Comparison of ENCODE assay signal across 10 cellular contexts in genomic region chr10:101224910-101225823, GRCh38. TPM values are rescaled to one million over a fixed set of nuclear protein-coding genes. Genes with fewer than 3 reads are reported as not detected.
A peak's percentile ranks its signal among the peaks of the same experiment; 100 is the strongest.
DNase-seq lines count a peak whose midpoint lies in the region; ATAC-seq and TF ChIP-seq lines count a peak whose summit lies in the region.
"Had no signal": no experiment of that assay in that cellular context is flagged by ENCODE, and none has a peak within 500 bp of the region (broad histone marks: within the 10 kb centered on the region; RNA-seq: fewer than 3 reads in every experiment).

No MANE protein-coding gene starts in this region.

- no peak overlapping the region for H2AFZ ChIP-seq in smooth muscle cell (ENCODE audit: low read depth)

- H3K9ac ChIP-seq in smooth muscle cell (ENCODE audit: low read depth) = no peak overlapping the region

- peaks cover 10% of the 10 kb centered on the region for H4K20me1 ChIP-seq in smooth muscle cell (ENCODE audit: low read depth)

- no peak overlapping the region for H3K27ac ChIP-seq in Peyer's patch
- H3K27ac ChIP-seq in esophagus squamous epithelium = no peak overlapping the region
- no peak overlapping the region for H3K27ac ChIP-seq in smooth muscle cell (ENCODE audit: low read depth)
- no peak overlapping the region for H3K27ac ChIP-seq in testis

- H3K79me2 ChIP-seq in smooth muscle cell (ENCODE audit: low read depth) = no peaks in the 10 kb centered on the region

- H3K4me2 ChIP-seq in smooth muscle cell = peak overlapping the region; percentile 69

- DNase-seq in T-helper 1 cell = no peak
- no peak for DNase-seq in Peyer's patch
- no peak for DNase-seq in esophagus squamous epithelium (lab: John Stamatoyannopoulos, UW)
- DNase-seq in smooth muscle cell (lab: John Stamatoyannopoulos, UW; ENCODE audit: unreplicated experiment) = no peak
- DNase-seq in SHP77 (lab: John Stamatoyannopoulos, UW) = no peak
- no peak for DNase-seq in testis
- DNase-seq: activated CD8-positive, alpha-beta memory T cell treated with anti-CD3 and anti-CD28 coated beads, Interleukin-2, amount 50 U/mL, for 48 hours had no signal

- peak overlapping the region; percentile 93 for H3K27ac Mint-ChIP-seq in T-helper 1 cell treated with Interleukin-12 subunit alpha and Interleukin-12 subunit beta and Interleukin-4 antibody, amounts not matched to agents 30 μg/mL and 1 μg/mL, for 36 hours

- TF ChIP-seq POLR2A in Peyer's patch (IDR thresholded peaks at IDR 0.05) = no peak
- TF ChIP-seq POLR2A in esophagus squamous epithelium (IDR thresholded peaks at IDR 0.05) = no peak
- no peak for TF ChIP-seq POLR2A in testis (IDR thresholded peaks at IDR 0.05)

- H3K27me3 ChIP-seq in Peyer's patch (peaks cover 0 to 90% of the 10 kb centered on the region in 2 donors), esophagus squamous epithelium (peaks cover 56 to 100% (median 74%) of the 10 kb centered on the region in 4 donors), smooth muscle cell (ENCODE audit: low read depth) (peaks cover 100% of the 10 kb centered on the region), testis (peaks cover 10% of the 10 kb centered on the region)

- no peak for ATAC-seq in GM21723 (IDR thresholded peaks at IDR 0.05; ENCODE audit: unreplicated experiment)

- peaks cover 0 to 76% (median 28%) of the 10 kb centered on the region in 4 donors for H3K4me1 ChIP-seq in Peyer's patch
- H3K4me1 ChIP-seq in esophagus squamous epithelium = peaks cover 64 to 94% (median 65%) of the 10 kb centered on the region in 3 donors
- peaks cover 16% of the 10 kb centered on the region for H3K4me1 ChIP-seq in smooth muscle cell (ENCODE audit: low read depth)
- peaks cover 20% of the 10 kb centered on the region for H3K4me1 ChIP-seq in testis

- 4 to 9% methylated on average over 27 to 37 of the region's 53 CpGs for WGBS in esophagus squamous epithelium, 2 donors
- 2% methylated on average over 53 of the region's 53 CpGs for WGBS in smooth muscle cell (ENCODE audit: low lambda C conversion rate)
- WGBS in testis, 2 donors = 7 to 11% methylated on average over 39 to 53 of the region's 53 CpGs

- no peaks in the 10 kb centered on the region for H3F3A ChIP-seq in smooth muscle cell (ENCODE audit: low read depth)

- H3K27me3 Mint-ChIP-seq in T-helper 1 cell treated with Interleukin-12 subunit alpha and Interleukin-12 subunit beta and Interleukin-4 antibody, amounts not matched to agents 30 μg/mL and 1 μg/mL, for 36 hours (ENCODE audit: low read depth) = peaks cover 80% of the 10 kb centered on the region

- H3K9me3 Mint-ChIP-seq in T-helper 1 cell treated with Interleukin-12 subunit alpha and Interleukin-12 subunit beta and Interleukin-4 antibody, amounts not matched to agents 30 μg/mL and 1 μg/mL, for 36 hours = no peaks in the 10 kb centered on the region

- H3K4me3 Mint-ChIP-seq in T-helper 1 cell treated with Interleukin-12 subunit alpha and Interleukin-12 subunit beta and Interleukin-4 antibody, amounts not matched to agents 30 μg/mL and 1 μg/mL, for 36 hours = no peak overlapping the region

- peaks cover 3% of the 10 kb centered on the region for H3K36me3 Mint-ChIP-seq in T-helper 1 cell treated with Interleukin-12 subunit alpha and Interleukin-12 subunit beta and Interleukin-4 antibody, amounts not matched to agents 30 μg/mL and 1 μg/mL, for 36 hours (ENCODE audit: low read depth)

- peaks cover 23% of the 10 kb centered on the region for H3K4me1 Mint-ChIP-seq in T-helper 1 cell treated with Interleukin-12 subunit alpha and Interleukin-12 subunit beta and Interleukin-4 antibody, amounts not matched to agents 30 μg/mL and 1 μg/mL, for 36 hours (ENCODE audit: low read depth)

- H3K36me3 ChIP-seq in Peyer's patch (no peaks in the 10 kb centered on the region), esophagus squamous epithelium (no peaks in the 10 kb centered on the region), smooth muscle cell (ENCODE audit: low read depth) (no peaks in the 10 kb centered on the region), testis (ENCODE audit: low read depth, missing control alignments) (no peaks in the 10 kb centered on the region)

- TF ChIP-seq CTCF in Peyer's patch (IDR thresholded peaks at IDR 0.05) (no peak), esophagus squamous epithelium (IDR thresholded peaks at IDR 0.05) (no peak), smooth muscle cell (IDR thresholded peaks at IDR 0.05; ENCODE audit: borderline replicate concordance, insufficient read depth, poor library complexity, severe bottlenecking) (no peak), testis (IDR thresholded peaks at IDR 0.05) (no peak)

- H3K4me3 ChIP-seq in Peyer's patch = peak overlapping the region in 3 of 4 donors; percentile 20 to 27 (median 24)
- H3K4me3 ChIP-seq in esophagus squamous epithelium = peak overlapping the region in 3 of 4 donors; percentile 10 to 50 (median 14)
- no peak overlapping the region for H3K4me3 ChIP-seq in smooth muscle cell
- H3K4me3 ChIP-seq in testis = peak overlapping the region in 1 of 2 donors; percentile 49

- intact Hi-C loops in esophagus squamous epithelium (cut with DNase I) = no loop called here
- intact Hi-C loops in testis (cut with DNase I; ENCODE audit: low total_unique reads) = no loop called here

- peaks cover 0 to 3% (median 0%) of the 10 kb centered on the region in 4 donors for H3K9me3 ChIP-seq in Peyer's patch
- H3K9me3 ChIP-seq in esophagus squamous epithelium = no peaks in the 10 kb centered on the region
- H3K9me3 ChIP-seq in smooth muscle cell (replicated peaks; ENCODE audit: low read depth) = no peaks in the 10 kb centered on the region
- H3K9me3 ChIP-seq in testis = no peaks in the 10 kb centered on the region

RNA-seq across cellular contexts. Expression of gene LBX1, which starts 4.1 kb away (rescaled TPM):
- total RNA-seq in Peyer's patch = not detected
- total RNA-seq in esophagus squamous epithelium = not detected
- total RNA-seq in smooth muscle cell = not detected in 2 replicates
- not detected in 2 replicates for polyA plus RNA-seq in smooth muscle cell
- total RNA-seq in testis = under 1 TPM in 1 of 2 donors, not detected in 1; 0.12 TPM
- not detected for polyA plus RNA-seq in testis (ENCODE audit: insufficient read depth, low read depth, low replicate concordance)
- total RNA-seq: RPMI7951 had no signal
